In the genomic region with DNA sequence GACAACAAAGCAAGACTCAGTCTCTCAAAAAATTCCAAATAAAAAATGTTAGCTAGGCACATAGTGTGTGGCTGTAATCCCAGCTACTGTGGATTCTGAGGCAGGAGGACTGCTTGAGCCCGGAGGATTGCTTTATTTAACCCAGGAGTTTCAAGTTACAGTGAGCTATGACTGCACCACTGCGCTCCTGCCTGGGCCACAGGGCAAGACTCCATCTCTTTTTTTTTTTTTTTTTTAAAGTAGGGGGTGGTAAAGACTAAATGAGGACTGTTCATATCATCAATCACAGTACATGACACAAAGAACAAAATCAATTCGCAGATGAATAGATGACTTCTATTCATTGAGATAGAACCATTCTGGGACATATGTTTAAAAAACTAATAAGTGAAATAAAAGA, we compare ENCODE assay signal across 21 cellular contexts. TPM values are rescaled to one million over a fixed set of nuclear protein-coding genes. Genes with fewer than 3 reads are reported as not detected.
DNase-seq lines count a peak whose midpoint lies in the region; ATAC-seq, FAIRE-seq and TF ChIP-seq lines count a peak whose summit lies in the region.
"Had no signal": no experiment of that assay in that cellular context is flagged by ENCODE, and none has a peak within 500 bp of the region (broad histone marks: within the 10 kb centered on the region; RNA-seq: fewer than 3 reads in every experiment).

No MANE protein-coding gene starts in this region.

- H3K79me2 ChIP-seq in astrocyte (ENCODE audit: insufficient read depth, low read length) = peaks cover 67% of the 10 kb centered on the region

- no peak overlapping the region for H3K9ac ChIP-seq in astrocyte (ENCODE audit: low read length)
- H3K9ac ChIP-seq: BLaER1 treated with 17β-estradiol and CSF1 and Interleukin-3, amounts not matched to agents 10 nM and 100 nM had no signal

- ATAC-seq in GM19328 (IDR thresholded peaks at IDR 0.05; ENCODE audit: unreplicated experiment) (peak; percentile 11), HG03280 (IDR thresholded peaks at IDR 0.05; ENCODE audit: unreplicated experiment) (peak; percentile 21), psoas muscle (peak; percentile 61 to 88 (median 74))
- ATAC-seq: activated T-cell treated with anti-CD3 and anti-CD28 coated beads, Interleukin-2, amount 50 U/mL, for 4 hours; HCT116; left ventricle myocardium superior; naive thymus-derived CD8-positive, alpha-beta T cell had no signal

- H3K4me1 Mint-ChIP-seq in astrocyte (ENCODE audit: low read depth, unreplicated experiment) = peaks cover 1% of the 10 kb centered on the region

- H3K36me3 ChIP-seq in astrocyte (ENCODE audit: insufficient read depth, low read length) = no peaks in the 10 kb centered on the region
- H3K36me3 ChIP-seq in psoas muscle (ENCODE audit: insufficient read depth in 1 of 2, low read depth in 1 of 2) = peaks cover 0 to 5% of the 10 kb centered on the region in 2 donors

- 31 to 54% (median 36%) methylated on average over 3 of the region's 3 CpGs for WGBS in psoas muscle, 3 donors

- H3K4me3 ChIP-seq in astrocyte (ENCODE audit: insufficient read depth, low read depth, low read length) (no peak overlapping the region), psoas muscle (no peak overlapping the region)
- H3K4me3 ChIP-seq: BLaER1 treated with 17β-estradiol and CSF1 and Interleukin-3, amounts not matched to agents 10 nM and 100 nM; tibial nerve had no signal

- H3K27me3 Mint-ChIP-seq in astrocyte (ENCODE audit: low read depth, unreplicated experiment) = no peaks in the 10 kb centered on the region
- H3K27me3 Mint-ChIP-seq: naive thymus-derived CD8-positive, alpha-beta T cell had no signal

- H3K27ac ChIP-seq in astrocyte (ENCODE audit: low read depth, low read length) (no peak overlapping the region), psoas muscle (peak overlapping the region; percentile 28)
- H3K27ac ChIP-seq: BLaER1 treated with 17β-estradiol and CSF1 and Interleukin-3, amounts not matched to agents 10 nM and 100 nM; tibial nerve had no signal

- H3K9me3 ChIP-seq in astrocyte (ENCODE audit: insufficient read depth, low read depth, low read length) (no peaks in the 10 kb centered on the region), psoas muscle (no peaks in the 10 kb centered on the region)
- H3K9me3 ChIP-seq: tibial nerve had no signal

- H3K27ac Mint-ChIP-seq in astrocyte (ENCODE audit: unreplicated experiment) = no peak overlapping the region

- DNase-seq in astrocyte (ENCODE audit: low read depth) (peak; percentile 25), psoas muscle (no peak), DMS114 treated with DMSO at 0.1 percent for 48 hours (lab: John Stamatoyannopoulos, UW; ENCODE audit: unreplicated experiment) (no peak), SIG-M5 treated with dmso at 0.1 percent for 504 hours (lab: John Stamatoyannopoulos, UW; ENCODE audit: unreplicated experiment) (no peak), NCI-H82 treated with DMSO at 0.1 percent for 48 hours (lab: John Stamatoyannopoulos, UW; ENCODE audit: unreplicated experiment) (no peak)
- DNase-seq: activated CD4-positive, alpha-beta T cell treated with anti-CD3 and anti-CD28 coated beads, Interleukin-2, amount 50 U/mL, for 4 hours; activated T-cell treated with anti-CD3 and anti-CD28 coated beads, Interleukin-2, amount 50 U/mL, for 4 hours; DND-41; left ventricle myocardium superior; naive thymus-derived CD8-positive, alpha-beta T cell; NCI-H1930; NCI-H774; Right ventricle myocardium superior; stimulated activated CD4-positive, alpha-beta T cell treated with anti-CD3 and anti-CD28 coated beads, Interleukin-2, amount 100 ng/mL, for 24 hours; stimulated activated CD8-positive, alpha-beta memory T cell treated with anti-CD3 and anti-CD28 coated beads, Interleukin-4, amount 100 ng/mL, for 48 hours; T1000 had no signal

- peaks cover 35% of the 10 kb centered on the region for H4K20me1 ChIP-seq in astrocyte (ENCODE audit: insufficient read depth, low read length)

- H3K4me2 ChIP-seq in astrocyte (ENCODE audit: low read length) = no peak overlapping the region
- H3K4me2 ChIP-seq: BLaER1 treated with 17β-estradiol and CSF1 and Interleukin-3, amounts not matched to agents 10 nM and 100 nM had no signal

- H3K4me3 Mint-ChIP-seq in astrocyte (ENCODE audit: unreplicated experiment) = no peak overlapping the region
- H3K4me3 Mint-ChIP-seq: activated T-cell treated with anti-CD3 and anti-CD28 coated beads, Interleukin-2, amount 50 U/mL, for 4 hours had no signal

- TF ChIP-seq CTCF in astrocyte (IDR thresholded peaks at IDR 0.05; ENCODE audit: insufficient read depth, low read depth, low read length) (no peak), psoas muscle (IDR thresholded peaks at IDR 0.05) (no peak)

- H3K36me3 Mint-ChIP-seq in astrocyte (ENCODE audit: low read depth, unreplicated experiment) = no peaks in the 10 kb centered on the region

- H2AFZ ChIP-seq in astrocyte (ENCODE audit: low read depth, low read length) = no peak overlapping the region

- intact Hi-C loops in psoas muscle (cut with DNase I) = loop anchor here in 1 of 2 donors (5.0 kb wide), 1 partner anchor 48 kb away; the partner anchor contains the start of gene ACAP2

- no peaks in the 10 kb centered on the region for H3K27me3 ChIP-seq in astrocyte (ENCODE audit: insufficient read depth, low read length)
- no peaks in the 10 kb centered on the region for H3K27me3 ChIP-seq in psoas muscle (ENCODE audit: insufficient read depth in 3 of 3, low read length in 2 of 3)
- H3K27me3 ChIP-seq: BLaER1 treated with 17β-estradiol and CSF1 and Interleukin-3, amounts not matched to agents 10 nM and 100 nM; tibial nerve had no signal

- FAIRE-seq in astrocyte (lab: Jason Lieb, UNC) = no peak

- no peaks in the 10 kb centered on the region for H3K9me3 Mint-ChIP-seq in astrocyte (ENCODE audit: unreplicated experiment)
- H3K9me3 Mint-ChIP-seq: activated T-cell treated with anti-CD3 and anti-CD28 coated beads, Interleukin-2, amount 50 U/mL, for 4 hours; naive thymus-derived CD8-positive, alpha-beta T cell had no signal

- no peaks in the 10 kb centered on the region for H3K4me1 ChIP-seq in astrocyte (ENCODE audit: insufficient read depth, low read length)
- H3K4me1 ChIP-seq in psoas muscle = peaks cover 23% of the 10 kb centered on the region

RNA-seq across cellular contexts. Expression of gene ACAP2, which starts 48.1 kb away (rescaled TPM):
- 46.0 and 49.7 TPM in 2 replicates for total RNA-seq in astrocyte
- total RNA-seq in psoas muscle = 10 to 100 TPM; 10.2 to 12.5 (median 11.2) TPM
- 1 to 10 TPM; 3.2 to 8.9 (median 7.0) TPM for polyA plus RNA-seq in psoas muscle

Comparison
In these comparisons a context has a peak if more than half of its experiments do, and no peak if none do; other contexts are left out.
1. ATAC-seq: peak in every context shown above with its lines; median percentile 74 in psoas muscle; 21 in HG03280; 11 in GM19328.